Comparison of ENCODE assay signal across 22 cellular contexts in the genomic region with DNA sequence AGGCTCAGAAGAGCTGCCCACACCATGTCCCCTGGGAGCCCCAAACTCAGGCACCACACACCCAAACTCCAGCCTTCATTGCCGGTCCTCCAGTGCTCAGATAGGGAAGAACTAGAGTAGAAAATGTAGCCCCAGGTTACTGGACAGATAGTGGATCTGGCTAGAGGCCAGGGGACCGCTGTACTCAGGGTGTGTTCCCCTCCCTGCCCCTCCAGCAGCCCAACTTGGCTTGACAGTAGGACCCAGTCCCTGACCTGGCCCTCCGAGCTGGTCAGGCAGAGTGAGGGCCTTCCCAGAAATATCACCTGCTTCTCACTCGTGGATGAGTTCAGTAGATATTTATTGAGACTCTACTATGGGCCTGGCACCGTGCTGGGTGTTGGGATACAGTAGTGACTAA.
"Had no signal": no experiment of that assay in that cellular context is flagged by ENCODE, and none has a peak within 500 bp of the region (broad histone marks: within the 10 kb centered on the region; RNA-seq: fewer than 3 reads in every experiment).

No MANE protein-coding gene starts in this region.

- H3K4me3 ChIP-seq: adrenal gland, ascending aorta, right lobe of liver, smooth muscle cell, stomach, uterus had no signal

- H3K9me3 ChIP-seq: adrenal gland, ascending aorta, right lobe of liver, stomach, uterus had no signal

- ATAC-seq: activated CD8-positive, alpha-beta T cell treated with anti-CD3 and anti-CD28 coated beads, Interleukin-2, amount 10 ng/mL, durations not matched to agents 7 days and 5 days; activated T-helper 17 cell treated with anti-CD3 and anti-CD28 coated beads, Interleukin-2, amount 50 U/mL, for 72 hours; foreskin keratinocyte; left ventricle myocardium superior; stimulated activated memory B cell treated with anti-CD40 and anti-IgM and Interleukin-4, amounts not matched to agents 10 μg/mL and 1 μg/mL and 100 μg/mL, for 72 hours had no signal

- H3K27ac ChIP-seq: adrenal gland, ascending aorta, brain microvascular endothelial cell, foreskin keratinocyte, right lobe of liver, stomach, uterus had no signal

- DNase-seq: activated CD4-positive, alpha-beta T cell treated with anti-CD3 and anti-CD28 coated beads, Interleukin-2, amount 10 ng/mL, durations not matched to agents 7 days and 5 days; activated CD8-positive, alpha-beta T cell treated with anti-CD3 and anti-CD28 coated beads, Interleukin-2, amount 10 ng/mL, durations not matched to agents 7 days and 5 days; activated T-cell treated with anti-CD3 and anti-CD28 coated beads, Interleukin-2, amount 50 U/mL, for 24 hours; adrenal gland; brain microvascular endothelial cell; cortex of kidney; foreskin keratinocyte; immature natural killer cell; kidney glomerular epithelial cell; left ventricle myocardium superior; mammary epithelial cell; midbrain; nephron progenitor cell; stimulated activated CD4-positive, alpha-beta T cell treated with anti-CD3 and anti-CD28 coated beads, Interleukin-15, amount 100 ng/mL, for 24 hours; stomach; trophoblast cell had no signal

- H3K4me1 ChIP-seq: adrenal gland, ascending aorta, right lobe of liver, uterus had no signal

- H3K27me3 ChIP-seq: adrenal gland, ascending aorta, brain microvascular endothelial cell, right lobe of liver, stomach, uterus had no signal

- H3K36me3 ChIP-seq: adrenal gland, ascending aorta, brain microvascular endothelial cell, right lobe of liver, stomach, uterus had no signal
